13 cellular contexts compared by ENCODE assay signal in genomic region chr4:87053064-87053693, GRCh38.
DNase-seq lines count a peak whose midpoint lies in the region; ATAC-seq and TF ChIP-seq lines count a peak whose summit lies in the region.
"Had no signal": no experiment of that assay in that cellular context is flagged by ENCODE, and none has a peak within 500 bp of the region (broad histone marks: within the 10 kb centered on the region; RNA-seq: fewer than 3 reads in every experiment).

No MANE protein-coding gene starts in this region.

- H3K27ac ChIP-seq in heart left ventricle: peak overlapping the region in 10 of 12 donors; percentile 44 to 84 (median 70)
- peak overlapping the region; percentile 55 for H3K27ac ChIP-seq in upper lobe of right lung
- peak overlapping the region in 2 of 4 donors; percentile 79 to 86 for H3K27ac ChIP-seq in tibial nerve

- no peak for TF ChIP-seq EP300 in tibial nerve (IDR thresholded peaks at IDR 0.05)

- DNase-seq in heart left ventricle (no peak), Right ventricle myocardium inferior (ENCODE audit: missing footprints) (no peak), WTC11 (ENCODE audit: low spot score) (no peak), naive B cell (no peak), upper lobe of right lung (no peak), tibial nerve (ENCODE audit: low spot score in 2 of 2) (no peak), GDM1 (lab: John Stamatoyannopoulos, UW) (no peak), Caco-2 (no peak)
- DNase-seq: cerebellar nuclear complex; GF-D8; naive thymus-derived CD8-positive, alpha-beta T cell; NCI-H2227 treated with DMSO at 0.1 percent for 48 hours; small intestine had no signal

- H3K4me3 ChIP-seq in heart left ventricle: no peak overlapping the region
- no peak overlapping the region for H3K4me3 ChIP-seq in upper lobe of right lung
- no peak overlapping the region for H3K4me3 ChIP-seq in tibial nerve
- H3K4me3 ChIP-seq in Caco-2 (ENCODE audit: low read depth, low read length): no peak overlapping the region

- H3K9me3 ChIP-seq in heart left ventricle (no peaks in the 10 kb centered on the region), upper lobe of right lung (no peaks in the 10 kb centered on the region), tibial nerve (no peaks in the 10 kb centered on the region), Caco-2 (no peaks in the 10 kb centered on the region)

- TF ChIP-seq POLR2A in heart left ventricle (IDR thresholded peaks at IDR 0.05) (no peak), tibial nerve (IDR thresholded peaks at IDR 0.05) (no peak)

- H3K4me1 Mint-ChIP-seq in WTC11 (peaks cover 63% of the 10 kb centered on the region), naive B cell (peaks cover 72 to 81% (median 73%) of the 10 kb centered on the region in 3 donors), Caco-2 (ENCODE audit: low read depth, unreplicated experiment) (peaks cover 23% of the 10 kb centered on the region)

- H3K4me1 ChIP-seq in heart left ventricle (peaks cover 12 to 96% (median 79%) of the 10 kb centered on the region in 12 donors), upper lobe of right lung (peaks cover 48% of the 10 kb centered on the region), tibial nerve (peaks cover 0 to 100% (median 52%) of the 10 kb centered on the region in 4 donors), Caco-2 (no peaks in the 10 kb centered on the region)

- POLR2A ChIA-PET in WTC11 (lab: Charles Lee) (interaction anchor here (1.3 kb wide), 1 partner anchor 12 kb away, joined by 3 read pairs; no protein-coding TSS in a partner anchor), Caco-2 (lab: Charles Lee) (no interaction called here)

- no peak for TF ChIP-seq CTCF in heart left ventricle (IDR thresholded peaks at IDR 0.05)
- no peak for TF ChIP-seq CTCF in WTC11 (IDR thresholded peaks at IDR 0.05)
- TF ChIP-seq CTCF in upper lobe of right lung (IDR thresholded peaks at IDR 0.05): no peak
- no peak for TF ChIP-seq CTCF in tibial nerve (IDR thresholded peaks at IDR 0.05)
- TF ChIP-seq CTCF in Caco-2 (IDR thresholded peaks at IDR 0.05; ENCODE audit: insufficient read depth in 1 of 2, low read depth in 1 of 2, low read length in 1 of 2, severe bottlenecking in 1 of 2, unreplicated experiment in 1 of 2): no peak

- BruUV-seq in Caco-2 (replicated peaks; lab: Mats Ljungman, UMichigan): no TSS peak

- peak overlapping the region; percentile 75 for H3K27ac Mint-ChIP-seq in WTC11
- H3K27ac Mint-ChIP-seq in naive B cell: peak overlapping the region in 4 of 6 donors; percentile 13 to 60 (median 24)
- H3K27ac Mint-ChIP-seq in Caco-2 (ENCODE audit: unreplicated experiment): no peak overlapping the region

- ATAC-seq in heart left ventricle (no peak), Right ventricle myocardium inferior (no peak), WTC11 (no peak), naive B cell (ENCODE audit: low read depth in 2 of 2) (peak in 1 of 2 donors; percentile 27), upper lobe of right lung (peak; percentile 20)
- ATAC-seq: naive thymus-derived CD8-positive, alpha-beta T cell had no signal

- H3K27me3 ChIP-seq in heart left ventricle (no peaks in the 10 kb centered on the region), upper lobe of right lung (no peaks in the 10 kb centered on the region), tibial nerve (no peaks in the 10 kb centered on the region), Caco-2 (replicated peaks; ENCODE audit: control insufficient read depth, insufficient read depth, low read length) (no peaks in the 10 kb centered on the region)

- intact Hi-C loops in heart left ventricle (cut with DNase I): no loop called here
- intact Hi-C loops in Right ventricle myocardium inferior (cut with DNase I): no loop called here
- intact Hi-C loops in upper lobe of right lung (cut with DNase I): no loop called here
- intact Hi-C loops in Caco-2 (cut with micrococcal nuclease; ENCODE audit: unreplicated experiment): no loop called here

- H3K36me3 ChIP-seq in heart left ventricle (peaks cover 0 to 18% (median 0%) of the 10 kb centered on the region in 9 donors), upper lobe of right lung (peaks cover 4% of the 10 kb centered on the region), tibial nerve (no peaks in the 10 kb centered on the region), Caco-2 (ENCODE audit: control insufficient read depth, insufficient read depth, low read length) (no peaks in the 10 kb centered on the region; the same call in 1 of the 2 replicates)

- CTCF ChIA-PET in WTC11 (lab: Charles Lee) (interaction anchor here (1.3 to 4.1 kb wide), 5 partner anchors 10 to 131 kb away, joined by 3 to 31 read pairs (median 11); partner anchors contain the start of gene AFF1), Caco-2 (lab: Charles Lee) (no interaction called here)

- H3K36me3 Mint-ChIP-seq in WTC11: peaks cover 19% of the 10 kb centered on the region
- H3K36me3 Mint-ChIP-seq in naive B cell: peaks cover 11 to 16% of the 10 kb centered on the region in 2 donors
- peaks cover 29% of the 10 kb centered on the region for H3K36me3 Mint-ChIP-seq in Caco-2 (ENCODE audit: insufficient read depth, unreplicated experiment)

- H3K4me3 Mint-ChIP-seq in WTC11 (no peak overlapping the region), naive B cell (peak overlapping the region in 2 of 8 donors; percentile 1 to 11), Caco-2 (ENCODE audit: unreplicated experiment) (no peak overlapping the region)

- H3K9me3 Mint-ChIP-seq in WTC11: no peaks in the 10 kb centered on the region
- H3K9me3 Mint-ChIP-seq in naive B cell: no peaks in the 10 kb centered on the region
- no peaks in the 10 kb centered on the region for H3K9me3 Mint-ChIP-seq in Caco-2 (ENCODE audit: unreplicated experiment)
- H3K9me3 Mint-ChIP-seq: naive thymus-derived CD8-positive, alpha-beta T cell had no signal

- H3K27me3 Mint-ChIP-seq in WTC11 (ENCODE audit: low read depth): no peaks in the 10 kb centered on the region
- H3K27me3 Mint-ChIP-seq in naive B cell: no peaks in the 10 kb centered on the region
- no peaks in the 10 kb centered on the region for H3K27me3 Mint-ChIP-seq in Caco-2 (ENCODE audit: insufficient read depth, unreplicated experiment)
- H3K27me3 Mint-ChIP-seq: naive thymus-derived CD8-positive, alpha-beta T cell had no signal

- WGBS in heart left ventricle, 4 donors: 60 to 72% (median 69%) methylated on average over 4 of the region's 4 CpGs
- WGBS in tibial nerve, 2 donors: 51 to 73% methylated on average over 4 of the region's 4 CpGs

TF ChIP-seq in WTC11, 78 proteins besides CTCF, POLR2A, EP300 and RAD21 (continues in another document):
- TF ChIP-seq ZNF121 (CRISPR knock-in tag; IDR thresholded peaks at IDR 0.05) (no peak), MLX (CRISPR knock-in tag; IDR thresholded peaks at IDR 0.05) (no peak), ATF2 (CRISPR knock-in tag; IDR thresholded peaks at IDR 0.05; ENCODE audit: borderline replicate concordance, low read depth) (no peak), SOX15 (CRISPR knock-in tag; IDR thresholded peaks at IDR 0.05) (no peak), JAZF1 (CRISPR knock-in tag; IDR thresholded peaks at IDR 0.05) (no peak), GABPB1 (CRISPR knock-in tag; IDR thresholded peaks at IDR 0.05) (no peak), SMAD3 (CRISPR knock-in tag; IDR thresholded peaks at IDR 0.05; ENCODE audit: borderline replicate concordance) (no peak), JUN (CRISPR knock-in tag; IDR thresholded peaks at IDR 0.05) (no peak), SP1 (CRISPR knock-in tag; conservative IDR thresholded peaks at IDR 0.05) (no peak), HMGA2 (CRISPR knock-in tag; IDR thresholded peaks at IDR 0.05) (no peak), CDX4 (CRISPR knock-in tag; IDR thresholded peaks at IDR 0.05; ENCODE audit: borderline replicate concordance) (no peak), ZNF425 (CRISPR knock-in tag; conservative IDR thresholded peaks at IDR 0.05) (no peak), ZNF263 (CRISPR knock-in tag; IDR thresholded peaks at IDR 0.05; ENCODE audit: low read depth) (no peak)
